12 cellular contexts compared by ENCODE assay signal in the genomic region with DNA sequence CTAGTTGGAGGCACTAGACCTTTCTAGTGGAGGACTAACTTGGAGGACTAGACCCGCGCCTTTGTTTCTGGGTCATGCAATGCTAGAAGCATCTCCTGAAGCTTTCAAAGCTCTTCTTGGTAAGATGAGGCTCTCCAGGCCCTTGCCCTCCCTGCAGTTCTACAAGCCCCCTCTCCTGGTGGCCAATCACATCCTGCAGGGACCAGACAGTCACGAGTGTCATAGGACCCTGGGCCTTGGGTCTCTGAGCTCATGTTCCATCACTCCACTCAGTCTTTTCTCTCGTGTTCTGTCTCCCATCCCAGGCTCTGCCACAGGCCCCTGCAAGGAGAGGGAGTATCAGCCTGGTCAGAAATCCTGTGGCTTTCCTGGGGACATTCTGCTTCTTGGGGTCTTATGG.
"Had no signal": no experiment of that assay in that cellular context is flagged by ENCODE, and none has a peak within 500 bp of the region (broad histone marks: within the 10 kb centered on the region; RNA-seq: fewer than 3 reads in every experiment).

No MANE protein-coding gene starts in this region.

- H3K4me3 ChIP-seq: skin epidermis, transverse colon had no signal

- DNase-seq: activated CD4-positive, alpha-beta memory T cell treated with anti-CD3 and anti-CD28 coated beads, Interleukin-2, amount 10 ng/mL, durations not matched to agents 7 days and 5 days; activated CD4-positive, alpha-beta T cell treated with anti-CD3 and anti-CD28 coated beads for 1 hour; activated naive CD4-positive, alpha-beta T cell treated with anti-CD3 and anti-CD28 coated beads, Interleukin-2, amount 10 ng/mL, durations not matched to agents 7 days and 5 days; dermis blood vessel endothelial cell; islet precursor cell; left ventricle myocardium superior; mesendoderm; retina; transverse colon had no signal

- H3K9me3 ChIP-seq: transverse colon had no signal

- ATAC-seq: esophagus mucosa, left ventricle myocardium superior had no signal

- H3K4me1 ChIP-seq: parathyroid adenoma had no signal

- H2AFZ ChIP-seq: parathyroid adenoma had no signal

- H3K27ac ChIP-seq: parathyroid adenoma, skin epidermis, transverse colon had no signal

- H3K79me2 ChIP-seq: parathyroid adenoma had no signal

- H3K9ac ChIP-seq: parathyroid adenoma had no signal

- H3K27me3 ChIP-seq: transverse colon had no signal

- H3K36me3 ChIP-seq: transverse colon had no signal
